In the genomic region with DNA sequence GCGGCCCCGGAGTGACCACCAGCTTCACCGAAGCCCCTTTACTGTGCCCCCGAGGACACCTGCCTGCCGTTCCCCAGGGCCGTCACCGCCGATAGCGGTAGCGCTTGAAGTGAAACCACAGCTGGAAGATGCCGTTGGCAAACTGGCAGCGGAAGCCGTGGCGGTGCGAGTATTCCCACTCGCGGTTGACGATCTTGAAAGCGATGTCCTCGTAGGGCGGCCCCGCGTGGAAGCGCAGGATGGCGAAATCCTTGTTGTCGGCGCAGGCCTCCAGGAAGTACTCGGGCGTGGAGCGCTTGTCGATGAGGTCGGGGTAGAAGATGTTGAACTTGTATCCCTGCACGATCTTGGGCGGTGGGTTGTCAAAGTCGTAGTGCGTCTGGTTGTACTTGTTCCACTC, we compare ENCODE assay signal across 32 cellular contexts.
"Had no signal": no experiment of that assay in that cellular context is flagged by ENCODE, and none has a peak within 500 bp of the region (broad histone marks: within the 10 kb centered on the region; RNA-seq: fewer than 3 reads in every experiment).

No MANE protein-coding gene starts in this region.

- FAIRE-seq: astrocyte had no signal

- H3K9ac ChIP-seq: KMS-11 had no signal

- H3K27ac ChIP-seq: body of pancreas, breast epithelium, KMS-11, SJCRH30, SK-N-MC, WERI-Rb-1 had no signal

- H3K4me3 ChIP-seq: body of pancreas, breast epithelium, SJCRH30, SK-N-MC had no signal

- H3K4me1 ChIP-seq: SJCRH30 had no signal

- H3K9me3 ChIP-seq: body of pancreas, breast epithelium, SJCRH30 had no signal

- H3K4me2 ChIP-seq: KMS-11 had no signal

- H3K27me3 ChIP-seq: body of pancreas, breast epithelium, SJCRH30 had no signal

- DNase-seq: activated CD4-positive, alpha-beta memory T cell treated with anti-CD3 and anti-CD28 coated beads, Interleukin-2, amount 10 ng/mL, durations not matched to agents 7 days and 5 days; activated CD4-positive, alpha-beta T cell treated with anti-CD3 and anti-CD28 coated beads for 1 hour; activated CD4-positive, alpha-beta T cell treated with anti-CD3 and anti-CD28 coated beads for 48 hours; activated CD4-positive, CD25-positive, alpha-beta regulatory T cell; activated CD8-positive, alpha-beta memory T cell treated with anti-CD3 and anti-CD28 coated beads for 24 hours; activated CD8-positive, alpha-beta memory T cell treated with anti-CD3 and anti-CD28 coated beads, Interleukin-2, amount 10 ng/mL, durations not matched to agents 7 days and 5 days; activated CD8-positive, alpha-beta memory T cell treated with anti-CD3 and anti-CD28 coated beads, Interleukin-2, amount 50 U/mL, for 48 hours; activated effector memory CD4-positive, alpha-beta T cell treated with Interleukin-2 at 50 U/mL for 16 hours; activated T-cell treated with anti-CD3 and anti-CD28 coated beads, Interleukin-2, amount 50 U/mL, for 48 hours; amygdala; body of pancreas; caudate nucleus; MM.1S; MV-4-11; NCI-H1092; NCI-H1417; NCI-H146; NCI-H187; NCI-H2081; NCI-H2171 treated with DMSO at 0.1 percent for 48 hours; NCI-H2227 treated with DMSO at 0.1 percent for 48 hours; NCI-H446; NCI-H510A treated with DMSO at 0.1 percent for 48 hours; SHP77; SJCRH30; T1000; WERI-Rb-1 had no signal

- ATAC-seq: activated CD8-positive, alpha-beta memory T cell treated with anti-CD3 and anti-CD28 coated beads, Interleukin-2, amount 10 ng/mL, durations not matched to agents 7 days and 5 days; body of pancreas; Panc1 had no signal
